Comparison of ENCODE assay signal across 12 cellular contexts in the genomic region with DNA sequence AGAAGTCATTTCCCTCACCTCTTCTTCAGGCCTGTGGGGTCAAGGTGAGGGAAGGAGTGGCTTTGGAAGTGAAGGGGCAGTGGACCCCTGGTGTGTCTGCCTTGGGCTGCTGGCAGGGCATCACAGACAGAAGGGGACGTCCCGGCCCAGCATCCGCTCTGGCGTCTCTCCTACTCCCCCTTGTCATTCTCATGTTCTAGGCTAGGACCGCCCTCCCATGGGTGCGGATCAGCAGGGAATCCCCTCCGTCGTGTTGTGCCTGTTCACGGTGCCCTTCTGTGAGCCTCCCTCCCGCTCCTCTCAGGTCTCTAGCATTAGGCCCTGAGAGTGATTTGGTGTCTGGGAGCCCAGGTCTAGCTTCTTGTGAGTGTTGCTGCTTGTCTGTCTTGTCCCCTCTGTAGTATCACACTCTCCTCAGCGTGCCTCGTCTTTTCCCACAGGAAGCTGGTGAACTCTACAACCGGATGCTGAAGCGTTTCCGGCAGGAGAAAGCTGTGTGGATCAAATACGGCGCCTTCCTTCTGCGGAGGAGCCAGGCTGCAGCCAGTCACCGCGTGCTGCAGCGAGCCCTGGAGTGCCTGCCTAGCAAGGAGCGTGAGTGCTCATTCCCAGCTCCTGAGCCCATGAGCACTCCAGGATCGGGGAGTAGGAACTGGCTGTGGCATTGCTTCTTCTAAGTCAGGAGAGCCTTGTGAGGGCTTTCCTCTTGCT. TPM values are rescaled to one million over a fixed set of nuclear protein-coding genes. Genes with fewer than 3 reads are reported as not detected.
DNase-seq lines count a peak whose midpoint lies in the region; ATAC-seq lines count a peak whose summit lies in the region.
"Had no signal": no experiment of that assay in that cellular context is flagged by ENCODE, and none has a peak within 500 bp of the region (broad histone marks: within the 10 kb centered on the region; RNA-seq: fewer than 3 reads in every experiment).

No MANE protein-coding gene starts in this region.

- no peaks in the 10 kb centered on the region for H3K27me3 Mint-ChIP-seq in activated T-helper 1 cell treated with anti-CD3 and anti-CD28 coated beads, Interleukin-12 subunit alpha, Interleukin-12 subunit beta, Interleukin-2, Interleukin-4 antibody, amounts not matched to agents 30 ng/mL and 10 ng/mL and 1 ng/mL, durations not matched to agents 14 hours and 24 hours and 36 hours (ENCODE audit: insufficient read depth)
- H3K27me3 Mint-ChIP-seq in memory B cell, result no peaks in the 10 kb centered on the region

- no peaks in the 10 kb centered on the region for H3K9me3 Mint-ChIP-seq in activated T-helper 1 cell treated with anti-CD3 and anti-CD28 coated beads, Interleukin-12 subunit alpha, Interleukin-12 subunit beta, Interleukin-2, Interleukin-4 antibody, amounts not matched to agents 30 ng/mL and 10 ng/mL and 1 ng/mL, durations not matched to agents 14 hours and 24 hours and 36 hours
- H3K9me3 Mint-ChIP-seq in memory B cell, result no peaks in the 10 kb centered on the region

- H3K4me3 Mint-ChIP-seq in activated T-helper 1 cell treated with anti-CD3 and anti-CD28 coated beads, Interleukin-12 subunit alpha, Interleukin-12 subunit beta, Interleukin-2, Interleukin-4 antibody, amounts not matched to agents 30 ng/mL and 10 ng/mL and 1 ng/mL, durations not matched to agents 14 hours and 24 hours and 36 hours, result no peak overlapping the region
- no peak overlapping the region for H3K4me3 Mint-ChIP-seq in memory B cell

- intact Hi-C loops in activated T-helper 1 cell treated with anti-CD3 and anti-CD28 coated beads, Interleukin-12 subunit alpha, Interleukin-12 subunit beta, Interleukin-2, Interleukin-4 antibody, amounts not matched to agents 30 ng/mL and 10 ng/mL and 1 ng/mL, durations not matched to agents 14 hours and 24 hours and 36 hours (cut with micrococcal nuclease), result no loop called here

- peaks cover 65% of the 10 kb centered on the region for H3K36me3 Mint-ChIP-seq in activated T-helper 1 cell treated with anti-CD3 and anti-CD28 coated beads, Interleukin-12 subunit alpha, Interleukin-12 subunit beta, Interleukin-2, Interleukin-4 antibody, amounts not matched to agents 30 ng/mL and 10 ng/mL and 1 ng/mL, durations not matched to agents 14 hours and 24 hours and 36 hours (ENCODE audit: low read depth)
- peaks cover 32% of the 10 kb centered on the region for H3K36me3 Mint-ChIP-seq in memory B cell

- no peak for DNase-seq in activated T-helper 1 cell treated with anti-CD3 and anti-CD28 coated beads, Interleukin-12 subunit alpha, Interleukin-12 subunit beta, Interleukin-2, Interleukin-4 antibody, amounts not matched to agents 30 ng/mL and 10 ng/mL and 1 ng/mL, durations not matched to agents 14 hours and 24 hours and 36 hours (ENCODE audit: low spot score)
- DNase-seq in memory B cell (ENCODE audit: low spot score in 2 of 2), result no peak
- DNase-seq in activated effector memory CD4-positive, alpha-beta T cell treated with anti-CD3 and anti-CD28 coated beads, Interleukin-2, amount 50 U/mL, for 16 hours, result no peak
- DNase-seq: body of pancreas; IMR-90; NCI-H1436 treated with DMSO at 0.1 percent for 48 hours; NCI-H526; stimulated activated CD4-positive, alpha-beta T cell treated with anti-CD3 and anti-CD28 coated beads, Interleukin-15, amount 100 ng/mL, for 24 hours had no signal

- no peak for ATAC-seq in memory B cell (ENCODE audit: low read depth)
- no peak for ATAC-seq in HG03378 (IDR thresholded peaks at IDR 0.05; ENCODE audit: unreplicated experiment)
- ATAC-seq: body of pancreas, pancreas had no signal

- H3K4me1 Mint-ChIP-seq in activated T-helper 1 cell treated with anti-CD3 and anti-CD28 coated beads, Interleukin-12 subunit alpha, Interleukin-12 subunit beta, Interleukin-2, Interleukin-4 antibody, amounts not matched to agents 30 ng/mL and 10 ng/mL and 1 ng/mL, durations not matched to agents 14 hours and 24 hours and 36 hours (ENCODE audit: low read depth), result peaks cover 24% of the 10 kb centered on the region
- H3K4me1 Mint-ChIP-seq in memory B cell, result peaks cover 9% of the 10 kb centered on the region

- peak overlapping the region; percentile 6 for H3K27ac Mint-ChIP-seq in activated T-helper 1 cell treated with anti-CD3 and anti-CD28 coated beads, Interleukin-12 subunit alpha, Interleukin-12 subunit beta, Interleukin-2, Interleukin-4 antibody, amounts not matched to agents 30 ng/mL and 10 ng/mL and 1 ng/mL, durations not matched to agents 14 hours and 24 hours and 36 hours
- peak overlapping the region; percentile 74 for H3K27ac Mint-ChIP-seq in memory B cell

RNA-seq across cellular contexts. Expression of a gene that starts 8.5 kb away (rescaled TPM):
- total RNA-seq in activated T-helper 1 cell treated with anti-CD3 and anti-CD28 coated beads, Interleukin-12 subunit alpha, Interleukin-12 subunit beta, Interleukin-2, Interleukin-4 antibody, amounts not matched to agents 30 ng/mL and 10 ng/mL and 1 ng/mL, durations not matched to agents 14 hours and 24 hours and 36 hours, result 18.6 and 19.1 TPM in 2 replicates

RNA-seq across cellular contexts. Expression of a gene that starts 15.1 kb away (rescaled TPM):
- total RNA-seq in activated T-helper 1 cell treated with anti-CD3 and anti-CD28 coated beads, Interleukin-12 subunit alpha, Interleukin-12 subunit beta, Interleukin-2, Interleukin-4 antibody, amounts not matched to agents 30 ng/mL and 10 ng/mL and 1 ng/mL, durations not matched to agents 14 hours and 24 hours and 36 hours, result not detected in 2 replicates
- total RNA-seq: body of pancreas, heart left ventricle, IMR-90, lung had no signal

RNA-seq across cellular contexts. Expression of a gene that starts 35.4 kb away (rescaled TPM):
- not detected in 2 replicates for total RNA-seq in activated T-helper 1 cell treated with anti-CD3 and anti-CD28 coated beads, Interleukin-12 subunit alpha, Interleukin-12 subunit beta, Interleukin-2, Interleukin-4 antibody, amounts not matched to agents 30 ng/mL and 10 ng/mL and 1 ng/mL, durations not matched to agents 14 hours and 24 hours and 36 hours
- total RNA-seq: heart left ventricle, IMR-90 had no signal

RNA-seq across cellular contexts. Expression of a gene that starts 47.2 kb away (rescaled TPM):
- 98.4 and 99.0 TPM in 2 replicates for total RNA-seq in activated T-helper 1 cell treated with anti-CD3 and anti-CD28 coated beads, Interleukin-12 subunit alpha, Interleukin-12 subunit beta, Interleukin-2, Interleukin-4 antibody, amounts not matched to agents 30 ng/mL and 10 ng/mL and 1 ng/mL, durations not matched to agents 14 hours and 24 hours and 36 hours

RNA-seq across cellular contexts. Expression of a gene that starts 47.4 kb away (rescaled TPM):
- total RNA-seq in activated T-helper 1 cell treated with anti-CD3 and anti-CD28 coated beads, Interleukin-12 subunit alpha, Interleukin-12 subunit beta, Interleukin-2, Interleukin-4 antibody, amounts not matched to agents 30 ng/mL and 10 ng/mL and 1 ng/mL, durations not matched to agents 14 hours and 24 hours and 36 hours, result 480 and 483 TPM in 2 replicates
